Comparison of ENCODE assay signal across 1 cellular context in the genomic region with DNA sequence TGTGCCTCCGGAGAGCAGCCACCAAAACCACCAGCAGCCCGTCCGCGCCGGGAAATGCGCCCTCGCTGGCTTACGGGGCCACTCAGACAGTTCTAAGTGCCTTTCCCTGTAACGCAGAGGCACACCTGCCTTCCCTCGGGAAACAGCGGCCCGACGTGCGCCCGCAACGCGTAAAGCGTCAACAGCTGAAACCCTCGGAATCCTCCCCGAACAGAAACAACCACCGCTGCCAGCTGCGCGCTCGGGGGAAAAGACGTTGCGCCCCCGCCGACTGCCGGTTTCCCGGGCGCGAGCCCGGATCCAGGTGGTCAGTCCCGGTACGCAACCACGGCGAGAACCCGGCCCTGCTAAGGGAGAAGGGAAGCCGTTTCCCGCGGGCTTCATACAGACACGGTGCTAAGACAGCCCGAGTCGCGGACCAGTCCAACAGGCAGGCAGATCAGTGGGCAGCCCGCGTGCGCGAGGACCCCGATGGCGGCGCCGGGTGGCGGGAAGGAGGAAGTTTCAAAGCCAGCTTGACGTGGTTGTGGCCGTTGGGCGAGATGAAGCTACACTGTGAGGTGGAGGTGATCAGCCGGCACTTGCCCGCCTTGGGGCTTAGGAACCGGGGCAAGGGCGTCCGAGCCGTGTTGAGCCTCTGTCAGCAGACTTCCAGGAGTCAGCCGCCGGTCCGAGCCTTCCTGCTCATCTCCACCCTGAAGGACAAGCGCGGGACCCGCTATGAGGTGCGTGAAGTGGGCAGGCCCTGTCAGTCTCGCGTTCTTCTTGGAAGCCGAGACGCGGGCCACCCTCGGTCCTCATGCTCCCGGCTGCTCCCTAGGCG.
TF ChIP-seq lines count a peak whose summit lies in the region.

A gene with protein sequence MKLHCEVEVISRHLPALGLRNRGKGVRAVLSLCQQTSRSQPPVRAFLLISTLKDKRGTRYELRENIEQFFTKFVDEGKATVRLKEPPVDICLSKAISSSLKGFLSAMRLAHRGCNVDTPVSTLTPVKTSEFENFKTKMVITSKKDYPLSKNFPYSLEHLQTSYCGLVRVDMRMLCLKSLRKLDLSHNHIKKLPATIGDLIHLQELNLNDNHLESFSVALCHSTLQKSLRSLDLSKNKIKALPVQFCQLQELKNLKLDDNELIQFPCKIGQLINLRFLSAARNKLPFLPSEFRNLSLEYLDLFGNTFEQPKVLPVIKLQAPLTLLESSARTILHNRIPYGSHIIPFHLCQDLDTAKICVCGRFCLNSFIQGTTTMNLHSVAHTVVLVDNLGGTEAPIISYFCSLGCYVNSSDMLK (plus strand): TSS at position 462 of the 823 bp plus-strand sequence. CDS start 81 bp downstream, at position 543.

TF ChIP-seq in HepG2, 621 proteins besides CTCF, POLR2A, EP300 and RAD21 (continued from another document):
- TF ChIP-seq, protein P1, sequence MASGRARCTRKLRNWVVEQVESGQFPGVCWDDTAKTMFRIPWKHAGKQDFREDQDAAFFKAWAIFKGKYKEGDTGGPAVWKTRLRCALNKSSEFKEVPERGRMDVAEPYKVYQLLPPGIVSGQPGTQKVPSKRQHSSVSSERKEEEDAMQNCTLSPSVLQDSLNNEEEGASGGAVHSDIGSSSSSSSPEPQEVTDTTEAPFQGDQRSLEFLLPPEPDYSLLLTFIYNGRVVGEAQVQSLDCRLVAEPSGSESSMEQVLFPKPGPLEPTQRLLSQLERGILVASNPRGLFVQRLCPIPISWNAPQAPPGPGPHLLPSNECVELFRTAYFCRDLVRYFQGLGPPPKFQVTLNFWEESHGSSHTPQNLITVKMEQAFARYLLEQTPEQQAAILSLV (CRISPR knock-in tag; IDR thresholded peaks at IDR 0.05; ENCODE audit: borderline replicate concordance), result no peak; the same call in 1 of the 2 replicates
- TF ChIP-seq TP53 (CRISPR knock-in tag; conservative IDR thresholded peaks at IDR 0.05) (no peak), ZNF383 (CRISPR knock-in tag; IDR thresholded peaks at IDR 0.05; ENCODE audit: borderline replicate concordance) (no peak), GTF3A (CRISPR knock-in tag; conservative IDR thresholded peaks at IDR 0.05) (no peak)
